In the genomic region with DNA sequence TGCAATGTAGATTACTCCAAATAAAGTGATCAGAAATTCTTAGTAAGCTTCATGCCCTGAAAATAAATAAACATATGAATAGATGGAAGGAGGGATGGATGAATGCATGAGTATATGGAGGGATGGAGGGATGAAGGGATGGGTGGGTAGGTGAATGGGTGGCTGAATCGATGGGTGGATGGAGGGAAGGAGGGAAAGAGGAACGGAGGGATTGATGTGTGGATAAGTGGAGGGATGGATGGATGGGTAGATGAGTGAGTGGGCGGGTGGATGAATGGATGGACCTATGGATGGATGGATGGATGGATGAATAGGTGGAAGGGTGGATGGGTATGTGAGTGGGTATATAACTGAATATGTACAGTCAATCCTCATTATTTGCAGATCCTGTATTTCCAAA, we compare ENCODE assay signal across 26 cellular contexts.
"Had no signal": no experiment of that assay in that cellular context is flagged by ENCODE, and none has a peak within 500 bp of the region (broad histone marks: within the 10 kb centered on the region; RNA-seq: fewer than 3 reads in every experiment).

No MANE protein-coding gene starts in this region.

- H3K4me1 ChIP-seq: neural progenitor cell, parathyroid adenoma, psoas muscle, spleen, thyroid gland, tibial nerve, upper lobe of left lung, uterus had no signal

- H3K4me2 ChIP-seq: neural progenitor cell had no signal

- H3K36me3 ChIP-seq: neural progenitor cell, ovary, spleen, stomach, thoracic aorta, thyroid gland, tibial nerve, upper lobe of left lung, uterus had no signal

- H3K79me2 ChIP-seq: parathyroid adenoma had no signal

- H3K9ac ChIP-seq: neural progenitor cell, parathyroid adenoma had no signal

- H3K27me3 ChIP-seq: neural progenitor cell, ovary, spleen, stomach, thyroid gland, tibial nerve, upper lobe of left lung, uterus had no signal

- H3K27ac ChIP-seq: neural progenitor cell, ovary, parathyroid adenoma, psoas muscle, skin epidermis, spleen, stomach, thoracic aorta, thyroid gland, tibial nerve, upper lobe of left lung, uterus had no signal

- H2AFZ ChIP-seq: neural progenitor cell, parathyroid adenoma had no signal

- H3K4me3 ChIP-seq: neural progenitor cell, ovary, psoas muscle, skin epidermis, smooth muscle cell, spleen, stomach, thoracic aorta, thyroid gland, tibial nerve, upper lobe of left lung, uterus had no signal

- DNase-seq: naive thymus-derived CD4-positive, alpha-beta T cell; natural killer cell; occipital lobe; ovary; posterior cingulate gyrus; psoas muscle; right cardiac atrium; spleen; stimulated activated CD4-positive, alpha-beta T cell treated with anti-CD3 and anti-CD28 coated beads, Interleukin-12 subunit alpha, Interleukin-12 subunit beta, amount 100 ng/mL, for 4 hours; stimulated activated CD4-positive, alpha-beta T cell treated with anti-CD3 and anti-CD28 coated beads, Interleukin-1b, Interleukin-23, amount 100 ng/mL, for 48 hours; stimulated activated CD4-positive, alpha-beta T cell treated with anti-CD3 and anti-CD28 coated beads, Interleukin-4, amount 100 ng/mL, for 1 hour; stimulated activated CD4-positive, alpha-beta T cell treated with anti-CD3 and anti-CD28 coated beads, Interleukin-4, amount 100 ng/mL, for 4 hours; stimulated activated CD8-positive, alpha-beta memory T cell treated with anti-CD3 and anti-CD28 coated beads, Interleukin-4, amount 100 ng/mL, for 48 hours; stimulated activated naive B cell treated with anti-CD40 and anti-IgM and Interleukin-4, amounts not matched to agents 10 μg/mL and 1 μg/mL and 100 μg/mL, for 72 hours; stimulated activated naive CD4-positive, alpha-beta T cell treated with Interleukin-2 at 50 U/mL for 16 hours; stomach; thyroid gland; trophoblast cell; upper lobe of left lung; uterus had no signal

- H3K9me3 ChIP-seq: ovary, psoas muscle, thoracic aorta, thyroid gland, upper lobe of left lung, uterus had no signal
